ENCODE assay signal across 27 cellular contexts in genomic region chr13:95822303-95822702, GRCh38.
"Had no signal": no experiment of that assay in that cellular context is flagged by ENCODE, and none has a peak within 500 bp of the region (broad histone marks: within the 10 kb centered on the region; RNA-seq: fewer than 3 reads in every experiment).

No MANE protein-coding gene starts in this region.

- H3K27ac ChIP-seq: left ventricle myocardium inferior, neural progenitor cell, neutrophil, parathyroid adenoma, psoas muscle, right atrium auricular region, right lobe of liver, tibial nerve, uterus had no signal

- H3K4me2 ChIP-seq: neural progenitor cell, smooth muscle cell had no signal

- H3K9ac ChIP-seq: neural progenitor cell, parathyroid adenoma had no signal

- H3K79me2 ChIP-seq: parathyroid adenoma had no signal

- H2AFZ ChIP-seq: neural progenitor cell, parathyroid adenoma had no signal

- H3K27me3 Mint-ChIP-seq: type B pancreatic cell had no signal

- DNase-seq: islet precursor cell; left ventricle myocardium inferior; mesendoderm; naive B cell; natural killer cell; nephron progenitor cell; occipital lobe; psoas muscle; right lobe of liver; stimulated activated CD4-positive, alpha-beta T cell treated with anti-CD3 and anti-CD28 coated beads, Interleukin-1b, Interleukin-23, amount 100 ng/mL, for 48 hours; stimulated activated CD4-positive, alpha-beta T cell treated with anti-CD3 and anti-CD28 coated beads, Interleukin-2, amount 100 ng/mL, for 48 hours; stimulated activated CD4-positive, alpha-beta T cell treated with anti-CD3 and anti-CD28 coated beads, Interleukin-4, amount 100 ng/mL, for 4 hours; stimulated activated CD8-positive, alpha-beta memory T cell treated with anti-CD3 and anti-CD28 coated beads, Interleukin-4, amount 100 ng/mL, for 48 hours; stimulated activated naive CD4-positive, alpha-beta T cell treated with Interleukin-2 at 50 U/mL for 16 hours; stimulated activated naive CD8-positive, alpha-beta T cell treated with anti-CD3 and anti-CD28 coated beads, Interleukin-15, amount 100 ng/mL, for 72 hours; substantia nigra; uterus had no signal

- H3K27ac Mint-ChIP-seq: mesothelial cell of epicardium; natural killer cell; nephron progenitor cell; neural progenitor cell; stimulated activated memory B cell treated with anti-CD40 and anti-IgM and Interleukin-4, amounts not matched to agents 10 μg/mL and 1 μg/mL and 100 μg/mL, for 72 hours; stimulated activated naive CD8-positive, alpha-beta T cell treated with anti-CD3 and anti-CD28 coated beads, Interleukin-15, amount 100 ng/mL, for 72 hours; type B pancreatic cell had no signal

- H3K4me1 Mint-ChIP-seq: mesothelial cell of epicardium; naive B cell; natural killer cell; neural progenitor cell; stimulated activated memory B cell treated with anti-CD40 and anti-IgM and Interleukin-4, amounts not matched to agents 10 μg/mL and 1 μg/mL and 100 μg/mL, for 72 hours; stimulated activated naive CD8-positive, alpha-beta T cell treated with anti-CD3 and anti-CD28 coated beads, Interleukin-15, amount 100 ng/mL, for 72 hours had no signal

- H3K27me3 ChIP-seq: neural progenitor cell, neutrophil, right atrium auricular region, right lobe of liver, tibial nerve, uterus had no signal

- H3K9me3 ChIP-seq: left ventricle myocardium inferior, neutrophil, psoas muscle, right atrium auricular region, right lobe of liver, tibial nerve, uterus had no signal

- H3K4me1 ChIP-seq: left ventricle myocardium inferior, neural progenitor cell, parathyroid adenoma, psoas muscle, right atrium auricular region, right lobe of liver, tibial nerve, uterus had no signal

- H3K9me3 Mint-ChIP-seq: natural killer cell; stimulated activated naive CD8-positive, alpha-beta T cell treated with anti-CD3 and anti-CD28 coated beads, Interleukin-15, amount 100 ng/mL, for 72 hours; type B pancreatic cell had no signal

- H3K4me3 Mint-ChIP-seq: mesothelial cell of epicardium; naive B cell; natural killer cell; nephron progenitor cell; neural progenitor cell; stimulated activated memory B cell treated with anti-CD40 and anti-IgM and Interleukin-4, amounts not matched to agents 10 μg/mL and 1 μg/mL and 100 μg/mL, for 72 hours; stimulated activated naive CD8-positive, alpha-beta T cell treated with anti-CD3 and anti-CD28 coated beads, Interleukin-15, amount 100 ng/mL, for 72 hours; type B pancreatic cell had no signal

- H3K36me3 Mint-ChIP-seq: naive B cell, natural killer cell had no signal

- ATAC-seq: natural killer cell; psoas muscle; right lobe of liver; stimulated activated memory B cell treated with anti-CD40 and anti-IgM and Interleukin-4, amounts not matched to agents 10 μg/mL and 1 μg/mL and 100 μg/mL, for 72 hours; stimulated activated naive CD8-positive, alpha-beta T cell treated with anti-CD3 and anti-CD28 coated beads, Interleukin-15, amount 100 ng/mL, for 72 hours had no signal

- H3K36me3 ChIP-seq: neutrophil, right lobe of liver had no signal

- H3K4me3 ChIP-seq: left ventricle myocardium inferior, lung, neural progenitor cell, psoas muscle, right atrium auricular region, right lobe of liver, smooth muscle cell, tibial nerve, uterus had no signal
